Comparison of ENCODE assay signal across 29 cellular contexts in the genomic region with DNA sequence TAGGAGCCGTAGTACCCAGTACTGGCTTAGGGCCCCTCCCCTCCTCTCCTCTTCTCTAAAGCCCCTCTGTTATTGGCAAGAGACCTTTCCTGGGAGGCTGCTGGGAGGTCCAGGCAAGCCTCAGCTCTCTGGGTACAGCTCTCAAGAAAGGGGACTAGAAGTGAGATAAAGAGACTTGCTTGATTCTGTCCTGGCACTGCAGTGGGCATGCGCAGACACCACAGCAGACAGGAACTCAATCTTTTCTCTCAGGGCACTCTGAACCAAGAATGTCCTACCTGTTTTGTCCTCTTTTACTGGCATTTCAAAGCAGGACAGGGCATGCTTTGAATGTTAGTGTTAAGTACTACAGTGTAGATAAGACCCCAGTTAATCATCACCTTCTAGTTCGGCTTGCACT.
DNase-seq lines count a peak whose midpoint lies in the region; ATAC-seq, FAIRE-seq and TF ChIP-seq lines count a peak whose summit lies in the region.
"Had no signal": no experiment of that assay in that cellular context is flagged by ENCODE, and none has a peak within 500 bp of the region (broad histone marks: within the 10 kb centered on the region; RNA-seq: fewer than 3 reads in every experiment).

No MANE protein-coding gene starts in this region.

- no peaks in the 10 kb centered on the region for H3K27me3 Mint-ChIP-seq in activated CD4-positive, alpha-beta memory T cell treated with anti-CD3 and anti-CD28 coated beads for 36 hours
- no peaks in the 10 kb centered on the region for H3K27me3 Mint-ChIP-seq in activated CD4-positive, alpha-beta memory T cell treated with anti-CD3 and anti-CD28 coated beads, Interleukin-2, amount 10 ng/mL, durations not matched to agents 7 days and 5 days
- H3K27me3 Mint-ChIP-seq: CD4-positive, alpha-beta memory T cell had no signal

- no peak for FAIRE-seq in D721Med (lab: Jason Lieb, UNC)
- FAIRE-seq: TTC549 had no signal

- H3K4me1 Mint-ChIP-seq in activated CD4-positive, alpha-beta memory T cell treated with anti-CD3 and anti-CD28 coated beads for 36 hours (ENCODE audit: low read depth): peaks cover 35% of the 10 kb centered on the region
- peaks cover 33% of the 10 kb centered on the region for H3K4me1 Mint-ChIP-seq in activated CD4-positive, alpha-beta memory T cell treated with anti-CD3 and anti-CD28 coated beads, Interleukin-2, amount 10 ng/mL, durations not matched to agents 7 days and 5 days

- no peaks in the 10 kb centered on the region for H3K9me3 ChIP-seq in tibial artery
- H3K9me3 ChIP-seq: body of pancreas, HAP-1, left lung, SK-N-SH, thyroid gland had no signal

- ATAC-seq in GM19351 (IDR thresholded peaks at IDR 0.05; ENCODE audit: unreplicated experiment): no peak
- no peak for ATAC-seq in activated CD4-positive, CD25-positive, alpha-beta regulatory T cell treated with anti-CD3 and anti-CD28 coated beads, Interleukin-2, amount 50 U/mL, for 24 hours
- ATAC-seq: body of pancreas; left lung; stimulated activated naive CD8-positive, alpha-beta T cell treated with anti-CD3 and anti-CD28 coated beads, Interleukin-15, Interleukin-2, amounts not matched to agents 100 U/mL and 50 U/mL, for 24 hours had no signal

- H3K4ac ChIP-seq in mesendoderm (ENCODE audit: low read depth, low read length): no peak overlapping the region

- DNase-seq in activated CD4-positive, alpha-beta memory T cell treated with anti-CD3 and anti-CD28 coated beads for 36 hours: no peak
- DNase-seq in activated CD4-positive, alpha-beta memory T cell treated with anti-CD3 and anti-CD28 coated beads, Interleukin-2, amount 10 ng/mL, durations not matched to agents 7 days and 5 days: no peak
- peak; percentile 8 for DNase-seq in mesendoderm
- no peak for DNase-seq in tibial artery
- no peak for DNase-seq in D721Med (ENCODE audit: insufficient read length, low spot score)
- DNase-seq: activated CD4-positive, CD25-positive, alpha-beta regulatory T cell treated with anti-CD3 and anti-CD28 coated beads, Interleukin-2, amount 50 U/mL, for 72 hours; activated CD8-positive, alpha-beta memory T cell treated with anti-CD3 and anti-CD28 coated beads for 24 hours; activated gamma-delta T cell treated with Interleukin-2 at 50 U/mL for 16 hours; activated T-cell treated with anti-CD3 and anti-CD28 coated beads, Interleukin-2, amount 50 U/mL, for 24 hours; CD4-positive, alpha-beta memory T cell; effector CD8-positive, alpha-beta T cell; foreskin fibroblast; left lung; NCI-H1417 treated with DMSO at 0.1 percent for 48 hours; NCI-H2081; NCI-H345; NCI-H82; OCI-M1; SK-N-SH; stimulated activated naive CD8-positive, alpha-beta T cell treated with anti-CD3 and anti-CD28 coated beads, Interleukin-15, Interleukin-2, amounts not matched to agents 100 U/mL and 50 U/mL, for 24 hours; thyroid gland had no signal

- no peaks in the 10 kb centered on the region for H3K36me3 ChIP-seq in mesendoderm (ENCODE audit: control insufficient read depth, insufficient read depth, low read length)
- H3K36me3 ChIP-seq in tibial artery: peaks cover 0 to 8% (median 0%) of the 10 kb centered on the region in 3 donors
- H3K36me3 ChIP-seq: HAP-1, thyroid gland had no signal

- H3K23ac ChIP-seq in mesendoderm (ENCODE audit: low read length): no peak overlapping the region

- TF ChIP-seq CTCF in tibial artery (IDR thresholded peaks at IDR 0.05) (no peak), D721Med (IDR thresholded peaks at IDR 0.05; ENCODE audit: insufficient read depth, missing control alignments) (no peak)

- POLR2A ChIA-PET in activated CD4-positive, alpha-beta memory T cell treated with anti-CD3 and anti-CD28 coated beads for 36 hours (lab: Charles Lee): no interaction called here
- POLR2A ChIA-PET in activated CD4-positive, alpha-beta memory T cell treated with anti-CD3 and anti-CD28 coated beads, Interleukin-2, amount 10 ng/mL, durations not matched to agents 7 days and 5 days (lab: Charles Lee): no interaction called here

- no peak overlapping the region for H2BK5ac ChIP-seq in mesendoderm (ENCODE audit: low read length)

- H3K4me2 ChIP-seq in mesendoderm (ENCODE audit: low read length): no peak overlapping the region
- H3K4me2 ChIP-seq: SK-N-SH had no signal

- H3K4me3 ChIP-seq in mesendoderm (ENCODE audit: low read length): no peak overlapping the region
- no peak overlapping the region for H3K4me3 ChIP-seq in tibial artery
- H3K4me3 ChIP-seq: body of pancreas, HAP-1, left lung, skin epidermis, thyroid gland had no signal

- no peak overlapping the region for H3K56ac ChIP-seq in mesendoderm (ENCODE audit: low read length)

- H3K27me3 ChIP-seq in mesendoderm (ENCODE audit: insufficient read depth, low read length, poor library complexity) (no peaks in the 10 kb centered on the region), tibial artery (no peaks in the 10 kb centered on the region)
- H3K27me3 ChIP-seq: body of pancreas, left lung, thyroid gland had no signal

- no peak overlapping the region for H4K8ac ChIP-seq in mesendoderm (ENCODE audit: low read depth, low read length)

- H3K79me1 ChIP-seq in mesendoderm (ENCODE audit: low read length): no peaks in the 10 kb centered on the region

- H2BK15ac ChIP-seq in mesendoderm (replicated peaks; ENCODE audit: low read depth): no peak overlapping the region

- no peaks in the 10 kb centered on the region for H3K9me3 Mint-ChIP-seq in activated CD4-positive, alpha-beta memory T cell treated with anti-CD3 and anti-CD28 coated beads for 36 hours
- no peaks in the 10 kb centered on the region for H3K9me3 Mint-ChIP-seq in activated CD4-positive, alpha-beta memory T cell treated with anti-CD3 and anti-CD28 coated beads, Interleukin-2, amount 10 ng/mL, durations not matched to agents 7 days and 5 days
- H3K9me3 Mint-ChIP-seq: activated T-cell treated with anti-CD3 and anti-CD28 coated beads, Interleukin-2, amount 50 U/mL, for 24 hours; CD4-positive, alpha-beta memory T cell; T-helper 1 cell treated with Interleukin-12 subunit alpha and Interleukin-12 subunit beta and Interleukin-4 antibody, amounts not matched to agents 30 μg/mL and 1 μg/mL, for 36 hours had no signal

- CTCF ChIA-PET in activated CD4-positive, alpha-beta memory T cell treated with anti-CD3 and anti-CD28 coated beads for 36 hours (lab: Charles Lee): no interaction called here
- CTCF ChIA-PET in activated CD4-positive, alpha-beta memory T cell treated with anti-CD3 and anti-CD28 coated beads, Interleukin-2, amount 10 ng/mL, durations not matched to agents 7 days and 5 days (lab: Charles Lee): no interaction called here

- no peak overlapping the region for H3K9ac ChIP-seq in mesendoderm (ENCODE audit: low read length)
- H3K9ac ChIP-seq: SK-N-SH had no signal

- intact Hi-C loops in activated CD4-positive, alpha-beta memory T cell treated with anti-CD3 and anti-CD28 coated beads for 36 hours (cut with micrococcal nuclease): no loop called here
- intact Hi-C loops in tibial artery (cut with DNase I; ENCODE audit: low total_unique reads): no loop called here

- H3K36me3 Mint-ChIP-seq in activated CD4-positive, alpha-beta memory T cell treated with anti-CD3 and anti-CD28 coated beads for 36 hours: peaks cover 11% of the 10 kb centered on the region
- peaks cover 32% of the 10 kb centered on the region for H3K36me3 Mint-ChIP-seq in activated CD4-positive, alpha-beta memory T cell treated with anti-CD3 and anti-CD28 coated beads, Interleukin-2, amount 10 ng/mL, durations not matched to agents 7 days and 5 days (ENCODE audit: low read depth)

- no peak overlapping the region for H3K18ac ChIP-seq in mesendoderm (ENCODE audit: low read length)

- H3K4me3 Mint-ChIP-seq in activated CD4-positive, alpha-beta memory T cell treated with anti-CD3 and anti-CD28 coated beads for 36 hours: no peak overlapping the region
- H3K4me3 Mint-ChIP-seq in activated CD4-positive, alpha-beta memory T cell treated with anti-CD3 and anti-CD28 coated beads, Interleukin-2, amount 10 ng/mL, durations not matched to agents 7 days and 5 days: no peak overlapping the region
- H3K4me3 Mint-ChIP-seq: activated T-cell treated with anti-CD3 and anti-CD28 coated beads, Interleukin-2, amount 50 U/mL, for 24 hours; CD4-positive, alpha-beta memory T cell; T-helper 1 cell treated with Interleukin-12 subunit alpha and Interleukin-12 subunit beta and Interleukin-4 antibody, amounts not matched to agents 30 μg/mL and 1 μg/mL, for 36 hours had no signal

- H2AK5ac ChIP-seq in mesendoderm (ENCODE audit: low read length): no peak overlapping the region

- no peak overlapping the region for H2BK120ac ChIP-seq in mesendoderm (ENCODE audit: low read depth, low read length)

- H3K79me2 ChIP-seq in mesendoderm (ENCODE audit: control insufficient read depth, insufficient read depth, low read length): no peaks in the 10 kb centered on the region

- peak overlapping the region; percentile 58 for H3K27ac ChIP-seq in cingulate gyrus (ENCODE audit: low read depth, low read length)
- peak overlapping the region; percentile 44 for H3K27ac ChIP-seq in mesendoderm (ENCODE audit: low read depth, low read length)
- peak overlapping the region; percentile 25 to 44 for H3K27ac ChIP-seq in tibial artery
- H3K27ac ChIP-seq: left lung, skin epidermis, thyroid gland had no signal

- peak overlapping the region; percentile 38 for H3K27ac Mint-ChIP-seq in activated CD4-positive, alpha-beta memory T cell treated with anti-CD3 and anti-CD28 coated beads for 36 hours
- H3K27ac Mint-ChIP-seq in activated CD4-positive, alpha-beta memory T cell treated with anti-CD3 and anti-CD28 coated beads, Interleukin-2, amount 10 ng/mL, durations not matched to agents 7 days and 5 days: no peak overlapping the region
- H3K27ac Mint-ChIP-seq: activated T-cell treated with anti-CD3 and anti-CD28 coated beads, Interleukin-2, amount 50 U/mL, for 24 hours; T-helper 1 cell treated with Interleukin-12 subunit alpha and Interleukin-12 subunit beta and Interleukin-4 antibody, amounts not matched to agents 30 μg/mL and 1 μg/mL, for 36 hours had no signal

- peaks cover 2% of the 10 kb centered on the region for H3K4me1 ChIP-seq in mesendoderm (ENCODE audit: control insufficient read depth, low read depth, low read length)
- H3K4me1 ChIP-seq in tibial artery: peaks cover 0 to 34% (median 0%) of the 10 kb centered on the region in 4 donors
- H3K4me1 ChIP-seq: body of pancreas, left lung, thyroid gland had no signal

- whole genome bisulfite sequencing in mesendoderm (ENCODE audit: extremely low coverage, insufficient coverage, low lambda C conversion rate): no CpG with 5 or more reads among the region's 3 CpGs

- no peak overlapping the region for H4K5ac ChIP-seq in mesendoderm (ENCODE audit: low read length)
